In the genomic region with DNA sequence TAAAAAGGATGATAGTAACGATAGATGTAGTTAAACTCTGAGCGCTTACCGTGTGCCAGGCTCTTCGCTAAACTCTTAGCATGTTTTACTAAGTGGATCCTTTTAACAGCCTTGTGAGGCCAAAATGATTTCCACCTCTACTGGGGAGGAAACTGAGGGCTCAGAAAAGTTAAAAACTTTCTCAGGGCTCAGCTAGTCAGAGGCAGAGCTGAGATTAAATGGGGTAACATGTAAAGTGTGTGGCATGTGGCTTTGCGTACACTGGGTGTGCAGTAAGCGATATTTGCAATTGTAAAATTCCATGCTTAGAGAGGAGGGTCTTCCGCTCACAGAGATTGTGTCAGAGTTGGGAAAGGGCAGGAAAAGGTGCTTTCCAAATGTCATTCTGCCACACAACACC, we compare ENCODE assay signal across 1 cellular context.
TF ChIP-seq lines count a peak whose summit lies in the region.

No MANE protein-coding gene starts in this region.

TF ChIP-seq in endothelial cell of umbilical vein, 7 proteins besides CTCF, POLR2A, EP300 and RAD21:
- no peak for TF ChIP-seq MYC (IDR thresholded peaks at IDR 0.05; ENCODE audit: low read depth, low read length)
- TF ChIP-seq GATA2 (IDR thresholded peaks at IDR 0.05; ENCODE audit: insufficient read depth, insufficient read length, low read depth, low read length), result no peak
